15 cellular contexts compared by ENCODE assay signal in genomic region chr3:141323936-141324704, GRCh38.
"Had no signal": no experiment of that assay in that cellular context is flagged by ENCODE, and none has a peak within 500 bp of the region (broad histone marks: within the 10 kb centered on the region; RNA-seq: fewer than 3 reads in every experiment).

No MANE protein-coding gene starts in this region.

- H3K36me3 ChIP-seq: heart right ventricle, stomach, thoracic aorta had no signal

- H3K27me3 ChIP-seq: heart right ventricle, stomach had no signal

- ATAC-seq: activated CD4-positive, alpha-beta T cell treated with anti-CD3 and anti-CD28 coated beads for 36 hours; activated CD8-positive, alpha-beta T cell treated with anti-CD3 and anti-CD28 coated beads, Interleukin-2, amount 10 ng/mL, durations not matched to agents 7 days and 5 days; activated naive CD8-positive, alpha-beta T cell treated with anti-CD3 and anti-CD28 coated beads, Interleukin-2, amount 50 U/mL, for 24 hours; heart right ventricle had no signal

- H3K27ac ChIP-seq: heart right ventricle, stomach, thoracic aorta, VCaP had no signal

- DNase-seq: activated CD4-positive, alpha-beta T cell treated with anti-CD3 and anti-CD28 coated beads for 36 hours; activated CD8-positive, alpha-beta T cell treated with anti-CD3 and anti-CD28 coated beads, Interleukin-2, amount 10 ng/mL, durations not matched to agents 7 days and 5 days; activated naive CD4-positive, alpha-beta T cell treated with Interleukin-2 at 50 U/mL for 16 hours; activated naive CD8-positive, alpha-beta T cell treated with anti-CD3 and anti-CD28 coated beads, Interleukin-2, amount 50 U/mL, for 24 hours; effector CD4-positive, alpha-beta T cell; foreskin melanocyte; heart right ventricle; islet precursor cell; nephron progenitor cell; stimulated activated CD4-positive, alpha-beta T cell treated with anti-CD3 and anti-CD28 coated beads, Interleukin-4, amount 100 ng/mL, for 4 hours; stomach; T-helper 1 cell had no signal

- H3K9me3 ChIP-seq: heart right ventricle, stomach, thoracic aorta had no signal

- H3K4me3 ChIP-seq: heart right ventricle, lung, stomach, thoracic aorta had no signal
